17 cellular contexts compared by ENCODE assay signal in the genomic region with DNA sequence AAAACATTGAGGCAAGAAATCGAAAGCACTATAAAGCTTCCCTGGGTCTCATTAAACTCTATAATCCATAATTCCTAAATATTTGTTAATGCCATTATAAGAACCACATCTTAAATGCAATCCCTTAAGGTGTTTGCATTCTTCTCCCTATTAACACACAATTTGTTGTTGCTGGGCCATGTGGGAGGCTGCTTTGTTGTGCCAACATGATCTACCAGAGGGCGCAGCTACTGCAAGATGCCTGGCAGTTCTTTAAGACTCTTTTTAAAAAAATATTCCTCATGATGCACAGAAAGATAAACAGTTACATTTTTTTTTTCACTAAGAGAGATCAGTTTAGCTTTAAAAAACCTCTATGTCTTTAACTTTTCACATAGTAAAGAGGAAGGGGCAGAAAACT. TPM values are rescaled to one million over a fixed set of nuclear protein-coding genes. Genes with fewer than 3 reads are reported as not detected.
A peak's percentile ranks its signal among the peaks of the same experiment; 100 is the strongest.
DNase-seq lines count a peak whose midpoint lies in the region; ATAC-seq, FAIRE-seq and TF ChIP-seq lines count a peak whose summit lies in the region.
"Had no signal": no experiment of that assay in that cellular context is flagged by ENCODE, and none has a peak within 500 bp of the region (broad histone marks: within the 10 kb centered on the region; RNA-seq: fewer than 3 reads in every experiment).

No MANE protein-coding gene starts in this region.

- H3K27me3 Mint-ChIP-seq in T-helper 17 cell, result peaks cover 15% of the 10 kb centered on the region
- peaks cover 16% of the 10 kb centered on the region for H3K27me3 Mint-ChIP-seq in activated CD8-positive, alpha-beta memory T cell treated with anti-CD3 and anti-CD28 coated beads, Interleukin-2, amount 10 ng/mL, durations not matched to agents 7 days and 5 days

- ATAC-seq in T-helper 17 cell, result no peak
- no peak for ATAC-seq in heart right ventricle
- no peak for ATAC-seq in activated CD8-positive, alpha-beta memory T cell treated with anti-CD3 and anti-CD28 coated beads, Interleukin-2, amount 10 ng/mL, durations not matched to agents 7 days and 5 days

- no peaks in the 10 kb centered on the region for H3K9me3 Mint-ChIP-seq in activated CD8-positive, alpha-beta memory T cell treated with anti-CD3 and anti-CD28 coated beads, Interleukin-2, amount 10 ng/mL, durations not matched to agents 7 days and 5 days (ENCODE audit: low read depth)
- H3K9me3 Mint-ChIP-seq: CD4-positive, alpha-beta T cell had no signal

- H3K4me1 ChIP-seq in keratinocyte (ENCODE audit: control insufficient read depth, extremely low read depth, insufficient read depth, low read length) (peaks cover 19% of the 10 kb centered on the region), heart right ventricle (no peaks in the 10 kb centered on the region), PC-9 (replicated peaks; ENCODE audit: insufficient read depth) (no peaks in the 10 kb centered on the region)
- H3K4me1 ChIP-seq: HAP-1 had no signal

- CTCF ChIA-PET in activated CD8-positive, alpha-beta memory T cell treated with anti-CD3 and anti-CD28 coated beads, Interleukin-2, amount 10 ng/mL, durations not matched to agents 7 days and 5 days (lab: Charles Lee), result no interaction called here
- CTCF ChIA-PET in PC-9 (lab: Charles Lee), result no interaction called here

- H3K4me3 ChIP-seq in keratinocyte (ENCODE audit: control insufficient read depth in 2 of 3, extremely low read depth in 1 of 3, insufficient read depth in 2 of 3, low read depth in 1 of 3, low read length in 3 of 3) (no peak overlapping the region), heart right ventricle (no peak overlapping the region), PC-9 (no peak overlapping the region)
- H3K4me3 ChIP-seq: HAP-1 had no signal

- TF ChIP-seq CTCF in C4-2B (conservative IDR thresholded peaks at IDR 0.05) (peak; percentile 19), keratinocyte (optimal IDR thresholded peaks at IDR 0.05 in 1 of 3, IDR thresholded peaks at IDR 0.05 in 1 of 3, conservative IDR thresholded peaks at IDR 0.05 in 1 of 3; ENCODE audit: extremely low read depth in 1 of 3, insufficient read depth in 2 of 3, low read length in 3 of 3) (peak; percentile 31 to 46 (median 32)), heart right ventricle (IDR thresholded peaks at IDR 0.05) (no peak), PC-9 (conservative IDR thresholded peaks at IDR 0.05) (no peak; the same call in 1 of the 2 replicates)

- dilution Hi-C loops in keratinocyte (cut with MboI; ENCODE audit: extremely low pct_ligation_motif_present, low sequenced_read_pairs), result no loop called here

- H3K4me2 ChIP-seq in keratinocyte (ENCODE audit: control insufficient read depth, extremely low read depth, insufficient read depth, low read depth, low read length) (peak overlapping the region; percentile 94), PC-9 (no peak overlapping the region)

- FAIRE-seq in keratinocyte (lab: Jason Lieb, UNC), result peak; percentile 26

- no peaks in the 10 kb centered on the region for H3K4me1 Mint-ChIP-seq in T-helper 17 cell
- no peaks in the 10 kb centered on the region for H3K4me1 Mint-ChIP-seq in activated CD8-positive, alpha-beta memory T cell treated with anti-CD3 and anti-CD28 coated beads, Interleukin-2, amount 10 ng/mL, durations not matched to agents 7 days and 5 days

- H3K9me3 ChIP-seq in T-helper 17 cell (ENCODE audit: control insufficient read depth, low read length, poor library complexity, severe bottlenecking), result no peaks in the 10 kb centered on the region
- no peaks in the 10 kb centered on the region for H3K9me3 ChIP-seq in keratinocyte (ENCODE audit: control insufficient read depth, low read depth, low read length)
- no peaks in the 10 kb centered on the region for H3K9me3 ChIP-seq in heart right ventricle
- H3K9me3 ChIP-seq in PC-9 (ENCODE audit: insufficient read depth, low read depth), result no peaks in the 10 kb centered on the region
- H3K9me3 ChIP-seq: HAP-1 had no signal

- H3K36me3 Mint-ChIP-seq in T-helper 17 cell (ENCODE audit: low read depth), result no peaks in the 10 kb centered on the region
- no peaks in the 10 kb centered on the region for H3K36me3 Mint-ChIP-seq in activated CD8-positive, alpha-beta memory T cell treated with anti-CD3 and anti-CD28 coated beads, Interleukin-2, amount 10 ng/mL, durations not matched to agents 7 days and 5 days

- H3K4me3 Mint-ChIP-seq in T-helper 17 cell, result no peak overlapping the region
- no peak overlapping the region for H3K4me3 Mint-ChIP-seq in activated CD8-positive, alpha-beta memory T cell treated with anti-CD3 and anti-CD28 coated beads, Interleukin-2, amount 10 ng/mL, durations not matched to agents 7 days and 5 days
- H3K4me3 Mint-ChIP-seq: CD4-positive, alpha-beta T cell had no signal

- no peaks in the 10 kb centered on the region for H3K9me1 ChIP-seq in keratinocyte (ENCODE audit: control insufficient read depth, extremely low read depth, insufficient read depth, low read length)

- no peaks in the 10 kb centered on the region for H3K27me3 ChIP-seq in keratinocyte (ENCODE audit: control insufficient read depth, extremely low read depth, insufficient read depth, low read length)
- no peaks in the 10 kb centered on the region for H3K27me3 ChIP-seq in heart right ventricle
- no peaks in the 10 kb centered on the region for H3K27me3 ChIP-seq in PC-9 (ENCODE audit: insufficient read depth, low read depth)

- H2AFZ ChIP-seq in keratinocyte (ENCODE audit: control insufficient read depth, low read length) (peak overlapping the region; percentile 73), PC-9 (no peak overlapping the region)

- 92 to 98% methylated on average over 2 of the region's 2 CpGs for WGBS in heart right ventricle, 2 donors

- POLR2A ChIA-PET in PC-9 (lab: Charles Lee; ENCODE audit: unreplicated experiment), result no interaction called here

- H3F3A ChIP-seq in PC-9 (ENCODE audit: insufficient read depth, low read depth), result no peaks in the 10 kb centered on the region

- no peak overlapping the region for H3K27ac ChIP-seq in C4-2B
- H3K27ac ChIP-seq in keratinocyte (ENCODE audit: control insufficient read depth, insufficient read depth, low read length), result peak overlapping the region; percentile 93
- H3K27ac ChIP-seq in heart right ventricle, result no peak overlapping the region
- H3K27ac ChIP-seq in PC-9, result no peak overlapping the region

- H3K9me2 ChIP-seq in PC-9 (ENCODE audit: insufficient read depth), result no peaks in the 10 kb centered on the region

- peak overlapping the region; percentile 77 for H3K9ac ChIP-seq in keratinocyte (ENCODE audit: control insufficient read depth, extremely low read depth, insufficient read depth, low read length)

- BruUV-seq in PC-9 (replicated peaks; lab: Mats Ljungman, UMichigan), result no TSS peak

- intact Hi-C loops in heart right ventricle (cut with DNase I) (no loop called here), PC-9 (cut with micrococcal nuclease; ENCODE audit: unreplicated experiment) (no loop called here)

- peak overlapping the region; percentile 57 for H3K27ac Mint-ChIP-seq in T-helper 17 cell
- H3K27ac Mint-ChIP-seq in activated CD8-positive, alpha-beta memory T cell treated with anti-CD3 and anti-CD28 coated beads, Interleukin-2, amount 10 ng/mL, durations not matched to agents 7 days and 5 days, result no peak overlapping the region
- H3K27ac Mint-ChIP-seq: CD4-positive, alpha-beta T cell had no signal

- H4K20me1 ChIP-seq in keratinocyte (ENCODE audit: control insufficient read depth, extremely low read depth, insufficient read depth, low read length) (no peaks in the 10 kb centered on the region), PC-9 (ENCODE audit: insufficient read depth) (no peaks in the 10 kb centered on the region)

- DNase-seq in LoVo (ENCODE audit: low spot score), result peak; percentile 10
- DNase-seq in T-helper 17 cell, result no peak
- no peak for DNase-seq in keratinocyte (ENCODE audit: low read depth, low spot score)
- DNase-seq in heart right ventricle, result no peak
- DNase-seq in activated CD8-positive, alpha-beta memory T cell treated with anti-CD3 and anti-CD28 coated beads, Interleukin-2, amount 10 ng/mL, durations not matched to agents 7 days and 5 days, result no peak
- DNase-seq in PC-9, result no peak
- DNase-seq: AML-193; CD4-positive, alpha-beta T cell; KG1; MM.1S; NCI-H1105; NCI-H187; NCI-H2171; NCI-H446 treated with DMSO at 0.1 percent for 48 hours; NCI-H748 treated with DMSO at 0.1 percent for 48 hours had no signal

- H3K36me3 ChIP-seq in keratinocyte (ENCODE audit: control insufficient read depth in 2 of 2, extremely low read depth in 1 of 2, insufficient read depth in 2 of 2, low read length in 2 of 2) (peaks cover 4 to 8% of the 10 kb centered on the region in 2 experiments), heart right ventricle (peaks cover 0 to 71% (median 8%) of the 10 kb centered on the region in 9 donors), PC-9 (ENCODE audit: low read depth) (no peaks in the 10 kb centered on the region)
- H3K36me3 ChIP-seq: HAP-1 had no signal

- H3K79me2 ChIP-seq in keratinocyte (ENCODE audit: control insufficient read depth, insufficient read depth, low read length) (no peaks in the 10 kb centered on the region), PC-9 (ENCODE audit: low read depth) (no peaks in the 10 kb centered on the region)

RNA-seq across cellular contexts. Expression of a gene that starts 39.0 kb away (rescaled TPM):
- 10 to 100 TPM; 74.9 to 82.1 TPM for total RNA-seq in T-helper 17 cell
- polyA plus RNA-seq in keratinocyte, result 28.4 to 60.8 TPM (median 31.8 TPM) in 3 replicates
- 257 TPM for polyA plus RNA-seq in keratinocyte (2011; ENCODE audit: low read depth)
- polyA plus RNA-seq in keratinocyte (2011; cell fraction: cytosol; rRNA removed), result 28.2 and 44.3 TPM in 2 replicates
- polyA plus RNA-seq in keratinocyte (2011; cell fraction: nucleus; rRNA removed), result 18.1 and 30.7 TPM in 2 replicates
- polyA plus RNA-seq in keratinocyte (2012; ENCODE audit: low replicate concordance), result 44.2 and 53.5 TPM in 2 replicates
- 5.1 to 20.5 TPM (median 8.3 TPM) in 3 replicates for polyA minus RNA-seq in keratinocyte
- 16.5 TPM for polyA minus RNA-seq in keratinocyte (2011; cell fraction: cytosol; rRNA and poly(A)+ RNA removed)
- polyA minus RNA-seq in keratinocyte (2011; cell fraction: nucleus; rRNA and poly(A)+ RNA removed), result 4.7 and 11.3 TPM in 2 replicates
- total RNA-seq in heart right ventricle, result 10 to 100 TPM; 26.9 to 52.6 (median 36.4) TPM
- polyA plus RNA-seq in heart right ventricle, result 10 to 100 TPM in 1 of 2 donors, 1 to 10 TPM in 1; 9.6 to 35.5 TPM
- 10 to 100 TPM; 36.3 to 44.1 TPM for total RNA-seq in activated CD8-positive, alpha-beta memory T cell treated with anti-CD3 and anti-CD28 coated beads, Interleukin-2, amount 10 ng/mL, durations not matched to agents 7 days and 5 days
- total RNA-seq in PC-9 (2021), result 25.2 and 36.7 TPM in 2 replicates

RNA-seq across cellular contexts. Expression of a gene that starts 49.4 kb away (rescaled TPM):
- total RNA-seq in T-helper 17 cell (1 to 10 TPM; 1.1 to 5.1 TPM), heart right ventricle (1 to 10 TPM; 2.8 to 5.2 (median 3.5) TPM), PC-9 (2021) (0.70 and 1.1 TPM in 2 replicates)
- polyA plus RNA-seq in keratinocyte (5.9 to 11.3 TPM (median 9.5 TPM) in 3 replicates), heart right ventricle (1 to 10 TPM; 1.3 to 2.9 TPM)
- 15.9 TPM for polyA plus RNA-seq in keratinocyte (2011; ENCODE audit: low read depth)
- 3.5 and 6.6 TPM in 2 replicates for polyA plus RNA-seq in keratinocyte (2011; cell fraction: cytosol; rRNA removed)
- polyA plus RNA-seq in keratinocyte (2011; cell fraction: nucleus; rRNA removed), result 12.4 and 15.9 TPM in 2 replicates
- 5.9 and 43.0 TPM in 2 replicates for polyA plus RNA-seq in keratinocyte (2012; ENCODE audit: low replicate concordance)
- polyA minus RNA-seq in keratinocyte, result 6.0 to 19.8 TPM (median 18.2 TPM) in 3 replicates
- 6.7 TPM for polyA minus RNA-seq in keratinocyte (2011; cell fraction: cytosol; rRNA and poly(A)+ RNA removed)
- polyA minus RNA-seq in keratinocyte (2011; cell fraction: nucleus; rRNA and poly(A)+ RNA removed), result 10.0 and 22.1 TPM in 2 replicates
- total RNA-seq in activated CD8-positive, alpha-beta memory T cell treated with anti-CD3 and anti-CD28 coated beads, Interleukin-2, amount 10 ng/mL, durations not matched to agents 7 days and 5 days, result under 1 TPM; 0.29 to 0.35 TPM

Comparison
In these comparisons a context has a peak if more than half of its experiments do, and no peak if none do; other contexts are left out.
1. CTCF ChIP-seq: peak in C4-2B (single experiment) and keratinocyte (3 of 3); none in heart right ventricle (0 of 9) and PC-9 (single experiment).